Comparison of ENCODE assay signal across 1 cellular context in genomic region chr4:48254381-48255072, GRCh38.
TF ChIP-seq lines count a peak whose summit lies in the region.

No MANE protein-coding gene starts in this region.

TF ChIP-seq in SK-N-SH, 30 proteins besides CTCF, POLR2A, EP300 and RAD21 (continued from another document):
- no peak for TF ChIP-seq ZBTB33 (IDR thresholded peaks at IDR 0.05; ENCODE audit: borderline replicate concordance, low read depth)
- TF ChIP-seq ELF1 (IDR thresholded peaks at IDR 0.05) = no peak
- TF ChIP-seq IRF3 (IDR thresholded peaks at IDR 0.05; ENCODE audit: low read depth, low read length) = no peak
- TF ChIP-seq MEF2A (IDR thresholded peaks at IDR 0.05; ENCODE audit: borderline replicate concordance, low read depth) = no peak
- TF ChIP-seq FOXJ3 (CRISPR knock-in tag; IDR thresholded peaks at IDR 0.05) = no peak
- peak; percentile 94 for TF ChIP-seq NFIC (IDR thresholded peaks at IDR 0.05; ENCODE audit: borderline replicate concordance)
- TF ChIP-seq NRF1 (IDR thresholded peaks at IDR 0.05; ENCODE audit: low read depth, low read length) = no peak
- no peak for TF ChIP-seq GATA2 (CRISPR knock-in tag; IDR thresholded peaks at IDR 0.05)
- peak; percentile 55; the same call in 1 of the 2 replicates for TF ChIP-seq TEAD4 (IDR thresholded peaks at IDR 0.05; ENCODE audit: borderline replicate concordance, insufficient read depth)
TF ChIP-seq in SK-N-SH: peak in this region for 7.
